Comparison of ENCODE assay signal across 9 cellular contexts in the genomic region with DNA sequence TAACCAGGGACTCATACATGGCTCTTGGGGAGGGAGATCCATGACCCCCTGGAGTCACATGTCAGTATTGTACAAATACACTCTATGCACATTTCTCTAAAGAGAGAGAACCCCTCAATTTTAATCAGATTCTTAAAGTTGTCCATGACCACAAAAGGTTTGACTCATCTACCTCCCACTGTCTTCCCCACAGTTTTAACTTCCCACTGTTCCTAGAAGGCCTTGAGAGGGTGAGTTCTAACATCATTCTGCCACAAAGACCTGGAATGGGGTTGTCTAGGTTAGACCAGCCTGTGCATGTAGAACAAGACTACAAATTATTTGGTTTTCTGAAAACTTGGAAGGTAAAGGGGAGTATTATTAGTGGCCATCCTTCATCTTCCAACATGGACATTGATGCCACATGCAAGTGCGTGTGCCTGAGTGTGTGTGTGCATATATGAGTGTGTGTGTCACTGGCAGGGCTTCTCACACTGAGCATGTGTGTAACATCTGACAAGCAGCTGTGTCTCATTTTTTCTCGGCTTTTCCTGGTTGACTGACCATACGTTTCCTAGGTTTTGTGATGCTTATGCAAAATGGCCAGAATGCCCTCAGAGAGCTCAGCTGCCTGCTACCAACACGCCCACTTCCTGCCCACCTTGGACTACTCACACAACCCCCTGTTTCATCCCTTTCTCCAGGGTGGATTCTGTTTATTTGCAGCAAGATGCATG.
DNase-seq lines count a peak whose midpoint lies in the region; ATAC-seq and TF ChIP-seq lines count a peak whose summit lies in the region.
"Had no signal": no experiment of that assay in that cellular context is flagged by ENCODE, and none has a peak within 500 bp of the region (broad histone marks: within the 10 kb centered on the region; RNA-seq: fewer than 3 reads in every experiment).

No MANE protein-coding gene starts in this region.

- CTCF ChIA-PET in activated CD8-positive, alpha-beta memory T cell treated with anti-CD3 and anti-CD28 coated beads, Interleukin-2, amount 10 ng/mL, durations not matched to agents 7 days and 5 days (lab: Charles Lee), result no interaction called here
- CTCF ChIA-PET in activated naive CD4-positive, alpha-beta T cell treated with anti-CD3 and anti-CD28 coated beads for 36 hours (lab: Charles Lee), result interaction anchor here (0.6 to 1.7 kb wide), 3 partner anchors 28 to 211 kb away, joined by 3 to 7 read pairs (median 3); no protein-coding TSS in a partner anchor

- no peaks in the 10 kb centered on the region for H3K36me3 Mint-ChIP-seq in activated CD8-positive, alpha-beta memory T cell treated with anti-CD3 and anti-CD28 coated beads, Interleukin-2, amount 10 ng/mL, durations not matched to agents 7 days and 5 days
- no peaks in the 10 kb centered on the region for H3K36me3 Mint-ChIP-seq in activated naive CD4-positive, alpha-beta T cell treated with anti-CD3 and anti-CD28 coated beads for 36 hours (ENCODE audit: low read depth)

- H3K36me3 ChIP-seq in duodenal mucosa (ENCODE audit: control insufficient read depth in 1 of 2, insufficient read depth in 2 of 2, low read length in 2 of 2) (no peaks in the 10 kb centered on the region), uterus (no peaks in the 10 kb centered on the region), WERI-Rb-1 (no peaks in the 10 kb centered on the region)

- H3K9ac ChIP-seq in duodenal mucosa (ENCODE audit: low read depth in 1 of 2, low read length in 2 of 2), result peak overlapping the region; percentile 16 to 51

- H3K27me3 ChIP-seq in duodenal mucosa (ENCODE audit: control insufficient read depth in 1 of 2, insufficient read depth in 2 of 2, low read length in 2 of 2) (no peaks in the 10 kb centered on the region), uterus (no peaks in the 10 kb centered on the region), WERI-Rb-1 (ENCODE audit: insufficient read depth, low read depth, severe bottlenecking) (no peaks in the 10 kb centered on the region)

- TF ChIP-seq CTCF in uterus (IDR thresholded peaks at IDR 0.05) (no peak), WERI-Rb-1 (IDR thresholded peaks at IDR 0.05; ENCODE audit: low read depth, low read length) (no peak)

- no peak overlapping the region for H3K27ac ChIP-seq in duodenal mucosa (ENCODE audit: low read depth, low read length)
- H3K27ac ChIP-seq in uterus, result peak overlapping the region; percentile 53 to 60
- H3K27ac ChIP-seq in WERI-Rb-1, result no peak overlapping the region

- peaks cover 48% of the 10 kb centered on the region for H3K27me3 Mint-ChIP-seq in activated CD8-positive, alpha-beta memory T cell treated with anti-CD3 and anti-CD28 coated beads, Interleukin-2, amount 10 ng/mL, durations not matched to agents 7 days and 5 days
- H3K27me3 Mint-ChIP-seq in activated naive CD4-positive, alpha-beta T cell treated with anti-CD3 and anti-CD28 coated beads for 36 hours (ENCODE audit: low read depth), result peaks cover 10% of the 10 kb centered on the region

- H3K27ac Mint-ChIP-seq in activated CD8-positive, alpha-beta memory T cell treated with anti-CD3 and anti-CD28 coated beads, Interleukin-2, amount 10 ng/mL, durations not matched to agents 7 days and 5 days, result no peak overlapping the region
- H3K27ac Mint-ChIP-seq in activated naive CD4-positive, alpha-beta T cell treated with anti-CD3 and anti-CD28 coated beads for 36 hours, result no peak overlapping the region

- H3K4me3 ChIP-seq in duodenal mucosa (ENCODE audit: low read depth in 1 of 2, low read length in 2 of 2) (peak overlapping the region; percentile 5 to 13), uterus (no peak overlapping the region), WERI-Rb-1 (ENCODE audit: low read depth, low read length) (no peak overlapping the region)

- ATAC-seq in activated CD8-positive, alpha-beta memory T cell treated with anti-CD3 and anti-CD28 coated beads, Interleukin-2, amount 10 ng/mL, durations not matched to agents 7 days and 5 days, result peak; percentile 30
- ATAC-seq in HG03378 (IDR thresholded peaks at IDR 0.05; ENCODE audit: unreplicated experiment), result peak; percentile 22

- no peak overlapping the region for H3K4me3 Mint-ChIP-seq in activated CD8-positive, alpha-beta memory T cell treated with anti-CD3 and anti-CD28 coated beads, Interleukin-2, amount 10 ng/mL, durations not matched to agents 7 days and 5 days
- H3K4me3 Mint-ChIP-seq in activated naive CD4-positive, alpha-beta T cell treated with anti-CD3 and anti-CD28 coated beads for 36 hours, result no peak overlapping the region

- no peak for DNase-seq in activated CD8-positive, alpha-beta memory T cell treated with anti-CD3 and anti-CD28 coated beads, Interleukin-2, amount 10 ng/mL, durations not matched to agents 7 days and 5 days
- no peak for DNase-seq in activated CD8-positive, alpha-beta memory T cell treated with anti-CD3 and anti-CD28 coated beads for 24 hours
- DNase-seq in uterus (no peak), WERI-Rb-1 (no peak), RKO (ENCODE audit: low spot score) (no peak)
- DNase-seq in activated naive CD4-positive, alpha-beta T cell treated with anti-CD3 and anti-CD28 coated beads for 36 hours, result no peak
- DNase-seq: NCI-H1417 treated with DMSO at 0.1 percent for 48 hours had no signal

- H3K4me1 ChIP-seq in duodenal mucosa (ENCODE audit: control insufficient read depth in 1 of 2, insufficient read depth in 2 of 2, low read length in 2 of 2) (peaks cover 7 to 26% of the 10 kb centered on the region in 2 donors), uterus (peaks cover 5 to 9% of the 10 kb centered on the region in 2 donors)

- no peak for TF ChIP-seq POLR2A in uterus (IDR thresholded peaks at IDR 0.05)

- H3K9me3 ChIP-seq in duodenal mucosa (ENCODE audit: control insufficient read depth in 1 of 2, low read length in 2 of 2) (no peaks in the 10 kb centered on the region), uterus (no peaks in the 10 kb centered on the region), WERI-Rb-1 (ENCODE audit: severe bottlenecking) (no peaks in the 10 kb centered on the region)

- peaks cover 10% of the 10 kb centered on the region for H3K4me1 Mint-ChIP-seq in activated CD8-positive, alpha-beta memory T cell treated with anti-CD3 and anti-CD28 coated beads, Interleukin-2, amount 10 ng/mL, durations not matched to agents 7 days and 5 days
- H3K4me1 Mint-ChIP-seq in activated naive CD4-positive, alpha-beta T cell treated with anti-CD3 and anti-CD28 coated beads for 36 hours (ENCODE audit: low read depth), result peaks cover 7% of the 10 kb centered on the region

- H3K9me3 Mint-ChIP-seq in activated CD8-positive, alpha-beta memory T cell treated with anti-CD3 and anti-CD28 coated beads, Interleukin-2, amount 10 ng/mL, durations not matched to agents 7 days and 5 days (ENCODE audit: low read depth), result no peaks in the 10 kb centered on the region
- H3K9me3 Mint-ChIP-seq in activated naive CD4-positive, alpha-beta T cell treated with anti-CD3 and anti-CD28 coated beads for 36 hours, result no peaks in the 10 kb centered on the region

- intact Hi-C loops in uterus (cut with DNase I; ENCODE audit: low total_unique reads), result no loop called here
- intact Hi-C loops in activated naive CD4-positive, alpha-beta T cell treated with anti-CD3 and anti-CD28 coated beads for 36 hours (cut with micrococcal nuclease), result no loop called here

Comparison
In these comparisons a context has a peak if more than half of its experiments do, and no peak if none do; other contexts are left out.
1. H3K27ac ChIP-seq: peak in uterus (2 of 2); none in duodenal mucosa (single experiment) and WERI-Rb-1 (single experiment).
2. H3K4me3 ChIP-seq: peak in duodenal mucosa (2 of 2); none in uterus (0 of 2) and WERI-Rb-1 (single experiment).